8 cellular contexts compared by ENCODE assay signal in genomic region chr20:41697861-41698559, GRCh38.
DNase-seq lines count a peak whose midpoint lies in the region; ATAC-seq, FAIRE-seq and TF ChIP-seq lines count a peak whose summit lies in the region.

No MANE protein-coding gene starts in this region.

- in situ Hi-C loops in K562 (cut with MboI): no loop called here

- FAIRE-seq in H54 (lab: Jason Lieb, UNC) (no peak), K562 (lab: Jason Lieb, UNC) (peak; percentile 35)

- ATAC-seq in CD4-positive, CD25-positive, alpha-beta regulatory T cell (ENCODE audit: low read depth in 2 of 2): no peak
- ATAC-seq in K562 (peak; percentile 31; the same call in 1 of the 3 replicates), lower lobe of right lung (no peak), HG03460 (IDR thresholded peaks at IDR 0.05; ENCODE audit: unreplicated experiment) (no peak), GM19455 (IDR thresholded peaks at IDR 0.05; ENCODE audit: unreplicated experiment) (no peak)
- no peak for ATAC-seq in activated naive CD4-positive, alpha-beta T cell treated with anti-CD3 and anti-CD28 coated beads, Interleukin-2, amount 50 U/mL, for 72 hours

- no peaks in the 10 kb centered on the region for H3K27me3 ChIP-seq in CD4-positive, CD25-positive, alpha-beta regulatory T cell (ENCODE audit: control insufficient read depth, insufficient read depth, low read length)
- H3K27me3 ChIP-seq in K562 (ENCODE audit: control insufficient read depth in 2 of 2, insufficient read depth in 2 of 2, low read length in 2 of 2) (no peaks in the 10 kb centered on the region), lower lobe of right lung (ENCODE audit: low read depth) (no peaks in the 10 kb centered on the region)

- H3K4me2 ChIP-seq in K562 (ENCODE audit: insufficient read depth, low read length): no peak overlapping the region

- peaks cover 5% of the 10 kb centered on the region; the same call in 1 of the 3 replicates for H3K79me2 ChIP-seq in K562 (ENCODE audit: control insufficient read depth, insufficient read depth, low read length)

- 66% methylated on average over 6 of the region's 6 CpGs for WGBS in K562 (ENCODE audit: insufficient coverage, low coverage, missing lambda C conversion rate)

- peaks cover 23% of the 10 kb centered on the region for H3K27me3 Mint-ChIP-seq in CD4-positive, CD25-positive, alpha-beta regulatory T cell

- H3K9me1 ChIP-seq in K562 (ENCODE audit: control insufficient read depth, insufficient read depth, low read length): no peaks in the 10 kb centered on the region

- H2AFZ ChIP-seq in K562 (ENCODE audit: low read depth, low read length): no peak overlapping the region

- H3K9me3 ChIP-seq in CD4-positive, CD25-positive, alpha-beta regulatory T cell (ENCODE audit: control insufficient read depth in 2 of 2, low read length in 2 of 2): no peaks in the 10 kb centered on the region
- H3K9me3 ChIP-seq in K562 (replicated peaks; ENCODE audit: control insufficient read depth, insufficient read depth, low read depth, low read length): no peaks in the 10 kb centered on the region
- H3K9me3 ChIP-seq in lower lobe of right lung: no peaks in the 10 kb centered on the region

- TF ChIP-seq CTCF in K562 (IDR thresholded peaks at IDR 0.05 in 2 of 3, conservative IDR thresholded peaks at IDR 0.05 in 1 of 3; ENCODE audit: insufficient read depth in 2 of 3, low read depth in 1 of 3, low read length in 3 of 3) (peak; percentile 65 to 90 (median 89); a peak in 5 of 6 replicates), lower lobe of right lung (IDR thresholded peaks at IDR 0.05) (peak; percentile 73)

- no peak overlapping the region for H3K27ac ChIP-seq in CD4-positive, CD25-positive, alpha-beta regulatory T cell (ENCODE audit: insufficient read depth, low read length, poor library complexity, severe bottlenecking)
- H3K27ac ChIP-seq in K562 (ENCODE audit: extremely low read depth, low read depth, low read length) (no peak overlapping the region), lower lobe of right lung (no peak overlapping the region)

- H3K4me3 ChIP-seq in CD4-positive, CD25-positive, alpha-beta regulatory T cell (ENCODE audit: low read depth, low read length): no peak overlapping the region
- no peak overlapping the region for H3K4me3 ChIP-seq in K562
- H3K4me3 ChIP-seq in lower lobe of right lung: no peak overlapping the region

- H3K4me3 Mint-ChIP-seq in CD4-positive, CD25-positive, alpha-beta regulatory T cell: peak overlapping the region in 3 of 4 donors; percentile 24 to 76 (median 67)

- TF ChIP-seq RAD21 in K562 (CRISPR knock-in tag; conservative IDR thresholded peaks at IDR 0.05 in 1 of 2, IDR thresholded peaks at IDR 0.05 in 1 of 2): peak; percentile 63 to 67

- BruUV-seq in K562 (replicated peaks; lab: Mats Ljungman, UMichigan): no TSS peak

- intact Hi-C loops in K562 (cut with micrococcal nuclease): loop anchor here (2.0 to 5.0 kb wide), 2 partner anchors 41 to 356 kb away; partner anchors contain the start of gene LPIN3
- intact Hi-C loops in lower lobe of right lung (cut with DNase I): no loop called here

- H3K4me1 ChIP-seq in CD4-positive, CD25-positive, alpha-beta regulatory T cell (ENCODE audit: control insufficient read depth, insufficient read depth, low read length, poor library complexity, severe bottlenecking): no peaks in the 10 kb centered on the region
- H3K4me1 ChIP-seq in K562 (replicated peaks in 1 of 2; ENCODE audit: control insufficient read depth in 2 of 2, insufficient read depth in 2 of 2, low read length in 2 of 2) (peaks cover 24 to 34% of the 10 kb centered on the region in 2 experiments), lower lobe of right lung (peaks cover 7% of the 10 kb centered on the region)

- H3K4me1 Mint-ChIP-seq in CD4-positive, CD25-positive, alpha-beta regulatory T cell: peaks cover 8 to 20% (median 11%) of the 10 kb centered on the region in 4 donors

- no peaks in the 10 kb centered on the region for H4K20me1 ChIP-seq in K562 (replicated peaks; ENCODE audit: control insufficient read depth, insufficient read depth, low read length)

- peak overlapping the region in 1 of 3 donors; percentile 6 for H3K27ac Mint-ChIP-seq in CD4-positive, CD25-positive, alpha-beta regulatory T cell
- no peak overlapping the region for H3K27ac Mint-ChIP-seq in activated naive CD4-positive, alpha-beta T cell treated with anti-CD3 and anti-CD28 coated beads, Interleukin-2, amount 50 U/mL, for 72 hours

- peak in 2 of 3 donors; percentile 33 to 46 for DNase-seq in CD4-positive, CD25-positive, alpha-beta regulatory T cell
- peak; percentile 15 for DNase-seq in H54 (ENCODE audit: insufficient read length, low spot score)
- DNase-seq in NCI-H69 (lab: John Stamatoyannopoulos, UW): peak; percentile 62
- DNase-seq in K562 (ENCODE audit: extremely low read depth in 1 of 4, low spot score in 3 of 4): peak in 3 of 4 experiments; percentile 45 to 70 (median 56)
- no peak for DNase-seq in lower lobe of right lung
- DNase-seq in activated naive CD4-positive, alpha-beta T cell treated with anti-CD3 and anti-CD28 coated beads, Interleukin-2, amount 50 U/mL, for 72 hours (ENCODE audit: low spot score in 2 of 2): no peak

- no peaks in the 10 kb centered on the region for H3K36me3 Mint-ChIP-seq in CD4-positive, CD25-positive, alpha-beta regulatory T cell
- peaks cover 8 to 9% of the 10 kb centered on the region in 2 donors for H3K36me3 Mint-ChIP-seq in activated naive CD4-positive, alpha-beta T cell treated with anti-CD3 and anti-CD28 coated beads, Interleukin-2, amount 50 U/mL, for 72 hours

- TF ChIP-seq EP300 in K562 (IDR thresholded peaks at IDR 0.05; ENCODE audit: low read length): no peak

- no peaks in the 10 kb centered on the region for H3K36me3 ChIP-seq in CD4-positive, CD25-positive, alpha-beta regulatory T cell (ENCODE audit: control insufficient read depth, insufficient read depth, low read length)
- no peaks in the 10 kb centered on the region for H3K36me3 ChIP-seq in K562 (ENCODE audit: control insufficient read depth, insufficient read depth, low read length)
- no peaks in the 10 kb centered on the region for H3K36me3 ChIP-seq in lower lobe of right lung

- CTCF ChIA-PET in K562 (lab: Yijun Ruan, JAX; ENCODE audit: low intra/inter-chr PET ratio): no interaction called here

- H3K9ac ChIP-seq in K562 (ENCODE audit: insufficient read depth in 1 of 2, low read depth in 2 of 2, low read length in 2 of 2): no peak overlapping the region

- TF ChIP-seq POLR2A in H54 (IDR thresholded peaks at IDR 0.05; ENCODE audit: low read depth, low read length) (no peak), K562 (conservative IDR thresholded peaks at IDR 0.05) (no peak)

- H3K9me3 Mint-ChIP-seq in CD4-positive, CD25-positive, alpha-beta regulatory T cell: no peaks in the 10 kb centered on the region
- no peaks in the 10 kb centered on the region for H3K9me3 Mint-ChIP-seq in activated naive CD4-positive, alpha-beta T cell treated with anti-CD3 and anti-CD28 coated beads, Interleukin-2, amount 50 U/mL, for 72 hours

- POLR2A ChIA-PET in K562 (lab: Yijun Ruan, JAX): interaction anchor here (0.7 kb wide), 1 partner anchor 18 kb away, joined by 3 read pairs; no protein-coding TSS in a partner anchor

TF ChIP-seq in K562, 482 proteins besides CTCF, POLR2A, EP300 and RAD21 (continues in another document):
- TF ChIP-seq TBL1XR1 (IDR thresholded peaks at IDR 0.05; ENCODE audit: low read length in 2 of 2) (no peak), TOE1 (IDR thresholded peaks at IDR 0.05; ENCODE audit: borderline replicate concordance) (no peak), TOE1 (CRISPR knock-in tag; IDR thresholded peaks at IDR 0.05; ENCODE audit: borderline replicate concordance, low read depth) (no peak), EZH2 (IDR thresholded peaks at IDR 0.05; ENCODE audit: borderline replicate concordance, low read depth, low read length) (no peak), TRIM24 (IDR thresholded peaks at IDR 0.05) (no peak), HEY1 (CRISPR knock-in tag; IDR thresholded peaks at IDR 0.05; ENCODE audit: borderline replicate concordance) (no peak), NR4A1 (CRISPR knock-in tag; IDR thresholded peaks at IDR 0.05) (no peak), NR4A1 (tag; IDR thresholded peaks at IDR 0.05) (no peak), NCOA4 (IDR thresholded peaks at IDR 0.05; ENCODE audit: partially characterized antibody) (no peak), MITF (IDR thresholded peaks at IDR 0.05) (no peak), CEBPG (CRISPR knock-in tag; IDR thresholded peaks at IDR 0.05) (no peak), CEBPG (tag; conservative IDR thresholded peaks at IDR 0.05 in 1 of 2, IDR thresholded peaks at IDR 0.05 in 1 of 2) (peak; percentile 45 to 78; a peak in 2 of 4 replicates), SMC3 (conservative IDR thresholded peaks at IDR 0.05; ENCODE audit: insufficient read depth, low read depth, low read length) (peak; percentile 51; the same call in 1 of the 2 replicates), HOXB6 (CRISPR knock-in tag; IDR thresholded peaks at IDR 0.05; ENCODE audit: borderline replicate concordance) (no peak), TEAD1 (CRISPR knock-in tag; IDR thresholded peaks at IDR 0.05) (no peak), BRD9 (IDR thresholded peaks at IDR 0.05; ENCODE audit: low read depth, partially characterized antibody) (peak; percentile 33), HNRNPK (IDR thresholded peaks at IDR 0.05; ENCODE audit: low read depth, low read length, poor library complexity, severe bottlenecking) (no peak), KLF16 (IDR thresholded peaks at IDR 0.05) (0 out of 2 replicates have a peak, but pooled peaks have one; percentile 52), ATF3 (IDR thresholded peaks at IDR 0.05) (peak; percentile 85), ATF3 (CRISPR knock-in tag; conservative IDR thresholded peaks at IDR 0.05) (no peak; the same call in 1 of the 2 replicates)

Comparison
In these comparisons a context has a peak if more than half of its experiments do, and no peak if none do; other contexts are left out.
1. DNase-seq: peak in CD4-positive, CD25-positive, alpha-beta regulatory T cell (2 of 3), H54 (single experiment), NCI-H69 (single experiment) and K562 (3 of 4); none in lower lobe of right lung (single experiment) and activated naive CD4-positive, alpha-beta T cell treated with anti-CD3 and anti-CD28 coated beads, Interleukin-2, amount 50 U/mL, for 72 hours (0 of 2).